8 cellular contexts compared by ENCODE assay signal in genomic region chr14:49766839-49767238, GRCh38. TPM values are rescaled to one million over a fixed set of nuclear protein-coding genes. Genes with fewer than 3 reads are reported as not detected.
DNase-seq lines count a peak whose midpoint lies in the region; ATAC-seq, FAIRE-seq and TF ChIP-seq lines count a peak whose summit lies in the region.

No MANE protein-coding gene starts in this region.

- no peak for ATAC-seq in natural killer cell treated with Interleukin-12 subunit alpha and Interleukin-12 subunit beta and Interleukin-15 and Interleukin-18, amount 100 ng/mL, for 72 hours
- no peak for ATAC-seq in GM19328 (IDR thresholded peaks at IDR 0.05; ENCODE audit: unreplicated experiment)
- no peak for ATAC-seq in HG03095 (IDR thresholded peaks at IDR 0.05; ENCODE audit: unreplicated experiment)

- peak overlapping the region; percentile 86 for H3K4me3 Mint-ChIP-seq in natural killer cell treated with Interleukin-12 subunit alpha and Interleukin-12 subunit beta and Interleukin-15 and Interleukin-18, amount 100 ng/mL, for 72 hours

- no peaks in the 10 kb centered on the region for H3K9me3 Mint-ChIP-seq in natural killer cell treated with Interleukin-12 subunit alpha and Interleukin-12 subunit beta and Interleukin-15 and Interleukin-18, amount 100 ng/mL, for 72 hours

- H3K36me3 Mint-ChIP-seq in natural killer cell treated with Interleukin-12 subunit alpha and Interleukin-12 subunit beta and Interleukin-15 and Interleukin-18, amount 100 ng/mL, for 72 hours, result no peaks in the 10 kb centered on the region

- H3K27me3 ChIP-seq in dorsolateral prefrontal cortex, result no peaks in the 10 kb centered on the region

- H3K27me3 Mint-ChIP-seq in natural killer cell treated with Interleukin-12 subunit alpha and Interleukin-12 subunit beta and Interleukin-15 and Interleukin-18, amount 100 ng/mL, for 72 hours, result no peaks in the 10 kb centered on the region

- intact Hi-C loops in dorsolateral prefrontal cortex (cut with DNase I), result loop anchor here (2.0 to 5.0 kb wide), 4 partner anchors 35 to 95 kb away; partner anchors contain the start of genes NEMF (in 1 of the 2) and POLE2 (in 1 of the 2)

- TF ChIP-seq CTCF in D721Med (IDR thresholded peaks at IDR 0.05; ENCODE audit: insufficient read depth, missing control alignments), result no peak
- TF ChIP-seq CTCF in dorsolateral prefrontal cortex (IDR thresholded peaks at IDR 0.05 in 54 of 56, conservative IDR thresholded peaks at IDR 0.05 in 2 of 56; ENCODE audit: low read depth in 1 of 56, partially characterized antibody in 56 of 56), result no peak

- FAIRE-seq in D721Med (lab: Jason Lieb, UNC), result peak; percentile 93

- peak overlapping the region; percentile 90 to 100 (median 99) for H3K27ac ChIP-seq in dorsolateral prefrontal cortex

- DNase-seq in D721Med (ENCODE audit: insufficient read length, low spot score) (peak; percentile 39), NCI-H82 (lab: John Stamatoyannopoulos, UW) (peak; percentile 90), dorsolateral prefrontal cortex (no peak), cerebellar cortex (ENCODE audit: low spot score) (no peak), amygdala (lab: John Stamatoyannopoulos, UW) (no peak)
- no peak for DNase-seq in natural killer cell treated with Interleukin-12 subunit alpha and Interleukin-12 subunit beta and Interleukin-15 and Interleukin-18, amount 100 ng/mL, for 72 hours (ENCODE audit: low spot score)

- H3K27ac Mint-ChIP-seq in natural killer cell treated with Interleukin-12 subunit alpha and Interleukin-12 subunit beta and Interleukin-15 and Interleukin-18, amount 100 ng/mL, for 72 hours, result peak overlapping the region; percentile 89 to 96

- H3K4me1 Mint-ChIP-seq in natural killer cell treated with Interleukin-12 subunit alpha and Interleukin-12 subunit beta and Interleukin-15 and Interleukin-18, amount 100 ng/mL, for 72 hours (ENCODE audit: low read depth in 2 of 2), result peaks cover 17 to 41% of the 10 kb centered on the region in 2 donors

- H3K4me3 ChIP-seq in dorsolateral prefrontal cortex, result peak overlapping the region; percentile 58 to 99 (median 94)

RNA-seq across cellular contexts. Expression of gene KLHDC2, which starts 1.1 kb away (rescaled TPM):
- 100 to 1,000 TPM in 5 of 120 experiments, 10 to 100 TPM in 115; 43.9 to 114 (median 79.6) TPM for total RNA-seq in dorsolateral prefrontal cortex
- 10 to 100 TPM; 17.2 to 17.8 TPM for total RNA-seq in natural killer cell treated with Interleukin-12 subunit alpha and Interleukin-12 subunit beta and Interleukin-15 and Interleukin-18, amount 100 ng/mL, for 72 hours

Comparison
In these comparisons a context has a peak if more than half of its experiments do, and no peak if none do; other contexts are left out.
1. DNase-seq: peak in D721Med (single experiment) and NCI-H82 (single experiment); none in dorsolateral prefrontal cortex (0 of 10), natural killer cell treated with Interleukin-12 subunit alpha and Interleukin-12 subunit beta and Interleukin-15 and Interleukin-18, amount 100 ng/mL, for 72 hours (single experiment), cerebellar cortex (single experiment) and amygdala (0 of 56).